24 cellular contexts compared by ENCODE assay signal in genomic region chr3:171783626-171784025, GRCh38. TPM values are rescaled to one million over a fixed set of nuclear protein-coding genes. Genes with fewer than 3 reads are reported as not detected.
DNase-seq lines count a peak whose midpoint lies in the region; ATAC-seq and TF ChIP-seq lines count a peak whose summit lies in the region.
"Had no signal": no experiment of that assay in that cellular context is flagged by ENCODE, and none has a peak within 500 bp of the region (broad histone marks: within the 10 kb centered on the region; RNA-seq: fewer than 3 reads in every experiment).

No MANE protein-coding gene starts in this region.

- H3K27ac ChIP-seq in Panc1 (ENCODE audit: low read length) (no peak overlapping the region), gastrocnemius medialis (no peak overlapping the region)
- H3K27ac ChIP-seq: A549, SJSA1 had no signal

- POLR2A ChIA-PET in Panc1 (lab: Charles Lee), result no interaction called here

- ATAC-seq in Panc1 (peak; percentile 23; the same call in 1 of the 2 replicates), gastrocnemius medialis (no peak), GM19328 (IDR thresholded peaks at IDR 0.05; ENCODE audit: unreplicated experiment) (no peak)
- ATAC-seq: PC-3, Right ventricle myocardium inferior had no signal

- H3K4me1 ChIP-seq in Panc1 (ENCODE audit: control insufficient read depth, insufficient read depth, low read length), result peaks cover 61% of the 10 kb centered on the region
- H3K4me1 ChIP-seq in gastrocnemius medialis, result no peaks in the 10 kb centered on the region

- H3K9me3 ChIP-seq in Panc1 (ENCODE audit: control insufficient read depth, insufficient read depth, low read depth, low read length) (no peaks in the 10 kb centered on the region), gastrocnemius medialis (no peaks in the 10 kb centered on the region)
- H3K9me3 ChIP-seq: A549, SJSA1 had no signal

- BruUV-seq in Panc1 (replicated peaks; lab: Mats Ljungman, UMichigan), result no TSS peak

- no peak for TF ChIP-seq POLR2A in gastrocnemius medialis (IDR thresholded peaks at IDR 0.05)

- H3K36me3 ChIP-seq in Panc1 (ENCODE audit: control insufficient read depth, insufficient read depth, low read length), result no peaks in the 10 kb centered on the region
- H3K36me3 ChIP-seq in gastrocnemius medialis, result no peaks in the 10 kb centered on the region
- H3K36me3 ChIP-seq: SJSA1 had no signal

- H3K4me3 ChIP-seq in Panc1 (ENCODE audit: low read depth in 2 of 2, low read length in 2 of 2), result no peak overlapping the region
- H3K4me3 ChIP-seq in gastrocnemius medialis, result no peak overlapping the region
- H3K4me3 ChIP-seq: A549, SJSA1 had no signal

- CTCF ChIA-PET in Panc1 (lab: Charles Lee), result interaction anchor here (0.7 kb wide), 1 partner anchor 11 kb away, joined by 9 read pairs; no protein-coding TSS in a partner anchor

- DNase-seq in DMS79 treated with DMSO at 0.1 percent for 48 hours (lab: John Stamatoyannopoulos, UW) (peak; percentile 76), Panc1 (ENCODE audit: low read depth, low spot score) (no peak), kidney tubule cell (ENCODE audit: low spot score) (peak; percentile 33), NCI-H1436 treated with DMSO at 0.1 percent for 48 hours (lab: John Stamatoyannopoulos, UW) (no peak), gastrocnemius medialis (no peak), glomerular visceral epithelial cell (ENCODE audit: extremely low spot score) (no peak)
- DNase-seq: DMS153; Karpas-422; NCI-H1092 treated with DMSO at 0.1 percent for 48 hours; NCI-H1436; NCI-H187 treated with DMSO at 0.1 percent for 48 hours; NCI-H446 treated with DMSO at 0.1 percent for 48 hours; NCI-H526; NCI-H82; NK-92 treated with Interleukin-12 subunit alpha and Interleukin-12 subunit beta, amount 100 ng/mL, for 24 hours; PC-3 had no signal

- no peaks in the 10 kb centered on the region for H3K27me3 ChIP-seq in Panc1 (ENCODE audit: control insufficient read depth, insufficient read depth, low read length)
- no peaks in the 10 kb centered on the region for H3K27me3 ChIP-seq in gastrocnemius medialis
- H3K27me3 ChIP-seq: SJSA1 had no signal

- intact Hi-C loops in Panc1 (cut with micrococcal nuclease; ENCODE audit: unreplicated experiment) (no loop called here), gastrocnemius medialis (cut with DNase I; ENCODE audit: low total_unique reads) (no loop called here)

- TF ChIP-seq CTCF in Panc1 (IDR thresholded peaks at IDR 0.05) (no peak), gastrocnemius medialis (IDR thresholded peaks at IDR 0.05 in 4 of 5, conservative IDR thresholded peaks at IDR 0.05 in 1 of 5) (no peak)

- in situ Hi-C loops in Panc1 (cut with HindIII; ENCODE audit: low pct_unique_long_range_greater_than_20kb, low sequenced_read_pairs) (no loop called here), gastrocnemius medialis (cut with MboI; ENCODE audit: low sequenced_read_pairs in 4 of 4) (no loop called here)

RNA-seq across cellular contexts. Expression of gene PLD1, which starts 26.7 kb away (rescaled TPM):
- 20.6 TPM for total RNA-seq in Panc1 (2021; ENCODE audit: unreplicated experiment)
- 6.7 TPM for polyA plus RNA-seq in Panc1 (2012; ENCODE audit: insufficient read length)
- 1 to 10 TPM; 1.9 to 5.6 (median 4.6) TPM for total RNA-seq in gastrocnemius medialis
- total RNA-seq: G401 had no signal

RNA-seq across cellular contexts. Expression of gene TMEM212, which starts 59.5 kb away (rescaled TPM):
- not detected for total RNA-seq in Panc1 (2021; ENCODE audit: unreplicated experiment)
- not detected for polyA plus RNA-seq in Panc1 (2012; ENCODE audit: insufficient read length)
- total RNA-seq in gastrocnemius medialis, result not detected
- total RNA-seq: Daoy, G401, H1, PC-3, Right ventricle myocardium inferior, RPMI7951, SJSA1 had no signal
- polyA plus RNA-seq: A549, H1 had no signal

Comparison
In these comparisons a context has a peak if more than half of its experiments do, and no peak if none do; other contexts are left out.
1. DNase-seq: peak in DMS79 treated with DMSO at 0.1 percent for 48 hours (single experiment) and kidney tubule cell (single experiment); none in Panc1 (single experiment), NCI-H1436 treated with DMSO at 0.1 percent for 48 hours (single experiment), gastrocnemius medialis (0 of 2) and glomerular visceral epithelial cell (single experiment).